8 cellular contexts compared by ENCODE assay signal in genomic region chr5:160198886-160199409, GRCh38. TPM values are rescaled to one million over a fixed set of nuclear protein-coding genes. Genes with fewer than 3 reads are reported as not detected.
DNase-seq lines count a peak whose midpoint lies in the region; ATAC-seq and TF ChIP-seq lines count a peak whose summit lies in the region.

No MANE protein-coding gene starts in this region.

- no peaks in the 10 kb centered on the region for H4K20me1 ChIP-seq in BLaER1 treated with 17β-estradiol and CSF1 and Interleukin-3, amounts not matched to agents 10 nM and 100 nM

- no peaks in the 10 kb centered on the region for H3K36me3 ChIP-seq in BLaER1 treated with 17β-estradiol and CSF1 and Interleukin-3, amounts not matched to agents 10 nM and 100 nM

- H3K27ac Mint-ChIP-seq in chondrocyte (ENCODE audit: unreplicated experiment) = no peak overlapping the region
- peak overlapping the region in 1 of 2 donors; percentile 62 for H3K27ac Mint-ChIP-seq in natural killer cell treated with Interleukin-12 subunit alpha and Interleukin-12 subunit beta and Interleukin-15 and Interleukin-18, amount 100 ng/mL, for 72 hours

- H3K9me3 ChIP-seq in BLaER1 treated with 17β-estradiol and CSF1 and Interleukin-3, amounts not matched to agents 10 nM and 100 nM (replicated peaks in 1 of 11) = peaks cover 0 to 3% (median 0%) of the 10 kb centered on the region in 11 experiments; a peak in 3 of 22 replicates

- peak overlapping the region in 10 of 11 experiments; percentile 34 to 69 (median 64); a peak in 19 of 22 replicates for H3K9ac ChIP-seq in BLaER1 treated with 17β-estradiol and CSF1 and Interleukin-3, amounts not matched to agents 10 nM and 100 nM

- TF ChIP-seq CTCF in chondrocyte (IDR thresholded peaks at IDR 0.05) = peak; percentile 59

- H3K27me3 Mint-ChIP-seq in chondrocyte (ENCODE audit: low read depth) = no peaks in the 10 kb centered on the region
- H3K27me3 Mint-ChIP-seq in natural killer cell treated with Interleukin-12 subunit alpha and Interleukin-12 subunit beta and Interleukin-15 and Interleukin-18, amount 100 ng/mL, for 72 hours = peaks cover 20 to 24% of the 10 kb centered on the region in 2 donors

- peak overlapping the region in 10 of 11 experiments; percentile 5 to 72 (median 63); a peak in 17 of 22 replicates for H3K27ac ChIP-seq in BLaER1 treated with 17β-estradiol and CSF1 and Interleukin-3, amounts not matched to agents 10 nM and 100 nM

- DNase-seq in chondrocyte (ENCODE audit: low spot score) = no peak
- no peak for DNase-seq in natural killer cell treated with Interleukin-12 subunit alpha and Interleukin-12 subunit beta and Interleukin-15 and Interleukin-18, amount 100 ng/mL, for 72 hours (ENCODE audit: low spot score)
- DNase-seq in stimulated activated CD4-positive, alpha-beta T cell treated with anti-CD3 and anti-CD28 coated beads, Interleukin-1b, Interleukin-23, amount 100 ng/mL, for 48 hours = no peak
- DNase-seq in NCI-H2029 (lab: John Stamatoyannopoulos, UW) = no peak
- no peak for DNase-seq in NCI-H1048 (lab: John Stamatoyannopoulos, UW)

- H3K27me3 ChIP-seq in BLaER1 treated with 17β-estradiol and CSF1 and Interleukin-3, amounts not matched to agents 10 nM and 100 nM = 0 out of 22 replicates have a peak, but pooled peaks cover 0 to 3% (median 0%) of the 10 kb centered on the region in 11 experiments

- no peaks in the 10 kb centered on the region for H3K36me3 Mint-ChIP-seq in chondrocyte (ENCODE audit: low read depth)
- H3K36me3 Mint-ChIP-seq in natural killer cell treated with Interleukin-12 subunit alpha and Interleukin-12 subunit beta and Interleukin-15 and Interleukin-18, amount 100 ng/mL, for 72 hours = no peaks in the 10 kb centered on the region

- peaks cover 25% of the 10 kb centered on the region for H3K4me1 Mint-ChIP-seq in chondrocyte (ENCODE audit: low read depth)
- H3K4me1 Mint-ChIP-seq in natural killer cell treated with Interleukin-12 subunit alpha and Interleukin-12 subunit beta and Interleukin-15 and Interleukin-18, amount 100 ng/mL, for 72 hours (ENCODE audit: low read depth in 2 of 2) = peaks cover 4 to 12% of the 10 kb centered on the region in 2 donors

- H3K4me3 ChIP-seq in BLaER1 treated with 17β-estradiol and CSF1 and Interleukin-3, amounts not matched to agents 10 nM and 100 nM = peak overlapping the region in 9 of 10 experiments; percentile 28 to 63 (median 43); a peak in 12 of 20 replicates

- H3K4me2 ChIP-seq in BLaER1 treated with 17β-estradiol and CSF1 and Interleukin-3, amounts not matched to agents 10 nM and 100 nM = peak overlapping the region; percentile 87 to 99 (median 95)

- ATAC-seq in HG03196 (IDR thresholded peaks at IDR 0.05; ENCODE audit: unreplicated experiment) = peak; percentile 7
- ATAC-seq in natural killer cell treated with Interleukin-12 subunit alpha and Interleukin-12 subunit beta and Interleukin-15 and Interleukin-18, amount 100 ng/mL, for 72 hours = no peak
- no peak for ATAC-seq in HG02759 (IDR thresholded peaks at IDR 0.05; ENCODE audit: unreplicated experiment)

- no peaks in the 10 kb centered on the region for H3K9me3 Mint-ChIP-seq in chondrocyte (ENCODE audit: low read depth)
- no peaks in the 10 kb centered on the region for H3K9me3 Mint-ChIP-seq in natural killer cell treated with Interleukin-12 subunit alpha and Interleukin-12 subunit beta and Interleukin-15 and Interleukin-18, amount 100 ng/mL, for 72 hours

- H3K4me3 Mint-ChIP-seq in chondrocyte (ENCODE audit: unreplicated experiment) = no peak overlapping the region
- peak overlapping the region; percentile 14 for H3K4me3 Mint-ChIP-seq in natural killer cell treated with Interleukin-12 subunit alpha and Interleukin-12 subunit beta and Interleukin-15 and Interleukin-18, amount 100 ng/mL, for 72 hours

- peaks cover 30 to 60% (median 55%) of the 10 kb centered on the region in 10 experiments for H3K4me1 ChIP-seq in BLaER1 treated with 17β-estradiol and CSF1 and Interleukin-3, amounts not matched to agents 10 nM and 100 nM

RNA-seq across cellular contexts. Expression of gene FABP6, which starts 30.4 kb away (rescaled TPM):
- total RNA-seq in chondrocyte = not detected in 3 replicates
- total RNA-seq in natural killer cell treated with Interleukin-12 subunit alpha and Interleukin-12 subunit beta and Interleukin-15 and Interleukin-18, amount 100 ng/mL, for 72 hours = not detected
